ENCODE assay signal across 16 cellular contexts in the genomic region with DNA sequence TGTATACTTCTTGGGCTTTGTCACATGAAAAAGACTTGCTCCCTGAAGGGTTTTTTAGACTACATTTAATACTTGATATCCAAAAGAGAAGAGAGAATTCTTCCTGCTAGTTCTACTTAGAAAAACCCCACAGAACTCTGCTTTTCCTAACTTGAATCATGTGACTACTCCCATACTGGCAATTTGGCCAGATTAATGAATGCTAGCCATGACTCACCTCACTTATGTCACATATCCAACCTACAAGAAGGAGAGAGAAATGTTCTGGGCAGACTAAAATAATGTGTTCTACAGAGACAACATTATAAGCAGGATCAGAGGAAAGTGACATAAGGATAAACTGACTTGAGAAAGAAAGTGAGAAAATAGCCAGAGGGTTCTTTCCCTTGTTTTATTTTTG.
DNase-seq lines count a peak whose midpoint lies in the region; ATAC-seq, FAIRE-seq and TF ChIP-seq lines count a peak whose summit lies in the region.
"Had no signal": no experiment of that assay in that cellular context is flagged by ENCODE, and none has a peak within 500 bp of the region (broad histone marks: within the 10 kb centered on the region; RNA-seq: fewer than 3 reads in every experiment).

No MANE protein-coding gene starts in this region.

- H3K36me3 Mint-ChIP-seq in activated naive CD4-positive, alpha-beta T cell treated with anti-CD3 and anti-CD28 coated beads, Interleukin-2, amount 10 ng/mL, durations not matched to agents 7 days and 5 days, result no peaks in the 10 kb centered on the region
- H3K36me3 Mint-ChIP-seq: brain, IgD-negative memory B cell, naive B cell had no signal

- peak; percentile 23 for DNase-seq in GM04504 (ENCODE audit: low read depth)
- peak; percentile 67 for DNase-seq in RCC 7860 (ENCODE audit: low spot score)
- DNase-seq in fibroblast of peridontal ligament (ENCODE audit: extremely low read depth), result peak; percentile 81
- peak; percentile 97 for DNase-seq in renal cortical epithelial cell (ENCODE audit: low read depth)
- no peak for DNase-seq in activated naive CD4-positive, alpha-beta T cell treated with anti-CD3 and anti-CD28 coated beads, Interleukin-2, amount 10 ng/mL, durations not matched to agents 7 days and 5 days
- DNase-seq in SK-N-DZ (ENCODE audit: low spot score), result no peak
- no peak for DNase-seq in pancreas
- no peak for DNase-seq in activated T-cell treated with anti-CD3 and anti-CD28 coated beads for 4 hours
- DNase-seq: activated CD4-positive, CD25-positive, alpha-beta regulatory T cell; islet precursor cell; naive B cell; NCI-H146; small intestine had no signal

- CTCF ChIA-PET in activated naive CD4-positive, alpha-beta T cell treated with anti-CD3 and anti-CD28 coated beads, Interleukin-2, amount 10 ng/mL, durations not matched to agents 7 days and 5 days (lab: Charles Lee), result no interaction called here

- no peaks in the 10 kb centered on the region for H3K27me3 Mint-ChIP-seq in activated naive CD4-positive, alpha-beta T cell treated with anti-CD3 and anti-CD28 coated beads, Interleukin-2, amount 10 ng/mL, durations not matched to agents 7 days and 5 days
- H3K27me3 Mint-ChIP-seq: IgD-negative memory B cell, naive B cell had no signal

- H3K4me3 Mint-ChIP-seq in activated naive CD4-positive, alpha-beta T cell treated with anti-CD3 and anti-CD28 coated beads, Interleukin-2, amount 10 ng/mL, durations not matched to agents 7 days and 5 days, result no peak overlapping the region
- H3K4me3 Mint-ChIP-seq: IgD-negative memory B cell, naive B cell had no signal

- TF ChIP-seq CTCF in pancreas (IDR thresholded peaks at IDR 0.05), result no peak

- H3K27ac ChIP-seq in pancreas, result no peak overlapping the region

- no peak overlapping the region for H3K27ac Mint-ChIP-seq in activated naive CD4-positive, alpha-beta T cell treated with anti-CD3 and anti-CD28 coated beads, Interleukin-2, amount 10 ng/mL, durations not matched to agents 7 days and 5 days

- no peaks in the 10 kb centered on the region for H3K4me1 Mint-ChIP-seq in activated naive CD4-positive, alpha-beta T cell treated with anti-CD3 and anti-CD28 coated beads, Interleukin-2, amount 10 ng/mL, durations not matched to agents 7 days and 5 days
- H3K4me1 Mint-ChIP-seq: IgD-negative memory B cell, naive B cell had no signal

- FAIRE-seq in RCC 7860 (lab: Jason Lieb, UNC) (peak; percentile 92), pancreas (lab: Jason Lieb, UNC) (no peak)
- FAIRE-seq: H1, small intestine had no signal

- no peak for ATAC-seq in pancreas

- no peaks in the 10 kb centered on the region for H3K36me3 ChIP-seq in pancreas

- intact Hi-C loops in pancreas (cut with DNase I), result no loop called here

- no peaks in the 10 kb centered on the region for H3K9me3 Mint-ChIP-seq in activated naive CD4-positive, alpha-beta T cell treated with anti-CD3 and anti-CD28 coated beads, Interleukin-2, amount 10 ng/mL, durations not matched to agents 7 days and 5 days

- no peaks in the 10 kb centered on the region for H3K4me1 ChIP-seq in pancreas

- H3K27me3 ChIP-seq in pancreas, result no peaks in the 10 kb centered on the region

- H3K4me3 ChIP-seq in pancreas, result no peak overlapping the region

- no peaks in the 10 kb centered on the region for H3K9me3 ChIP-seq in pancreas

Comparison
In these comparisons a context has a peak if more than half of its experiments do, and no peak if none do; other contexts are left out.
1. DNase-seq: peak in GM04504 (single experiment), RCC 7860 (single experiment), fibroblast of peridontal ligament (single experiment) and renal cortical epithelial cell (single experiment); none in activated naive CD4-positive, alpha-beta T cell treated with anti-CD3 and anti-CD28 coated beads, Interleukin-2, amount 10 ng/mL, durations not matched to agents 7 days and 5 days (single experiment), SK-N-DZ (single experiment), pancreas (0 of 6) and activated T-cell treated with anti-CD3 and anti-CD28 coated beads for 4 hours (single experiment).